In the genomic region with DNA sequence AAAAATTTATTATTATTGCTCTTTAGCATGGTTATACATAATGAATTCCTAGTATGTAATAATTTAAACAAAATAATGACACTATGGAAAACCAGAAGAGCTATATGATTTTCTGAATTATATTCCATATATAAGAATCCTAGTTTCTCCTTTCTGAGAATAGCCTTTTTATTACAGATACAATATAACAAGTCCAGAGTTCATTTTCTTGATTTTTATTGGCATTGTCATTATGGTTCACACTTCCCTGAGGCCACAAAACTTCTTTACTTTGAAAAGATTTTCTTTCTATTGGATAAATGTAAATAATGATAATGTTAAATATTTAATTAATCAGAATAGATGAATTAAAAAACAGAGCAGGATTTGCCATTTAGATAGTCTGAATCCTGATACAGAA, we compare ENCODE assay signal across 30 cellular contexts.
"Had no signal": no experiment of that assay in that cellular context is flagged by ENCODE, and none has a peak within 500 bp of the region (broad histone marks: within the 10 kb centered on the region; RNA-seq: fewer than 3 reads in every experiment).

No MANE protein-coding gene starts in this region.

- H3K27me3 ChIP-seq: neutrophil, right lobe of liver, sigmoid colon, spleen, suprapubic skin, testis, tibial artery, transverse colon, upper lobe of left lung, vagina had no signal

- ATAC-seq: naive thymus-derived CD8-positive, alpha-beta T cell; natural killer cell treated with Interleukin-12 subunit alpha and Interleukin-12 subunit beta and Interleukin-15 and Interleukin-18, amount 100 ng/mL, for 72 hours; psoas muscle; right cardiac atrium; right lobe of liver; stimulated activated memory B cell treated with anti-CD40 and anti-IgM and Interleukin-4, amounts not matched to agents 10 μg/mL and 1 μg/mL and 100 μg/mL, for 72 hours; stimulated activated naive CD8-positive, alpha-beta T cell treated with anti-CD3 and anti-CD28 coated beads, Interleukin-15, amount 100 ng/mL, for 72 hours; stimulated activated naive CD8-positive, alpha-beta T cell treated with anti-CD3 and anti-CD28 coated beads, Interleukin-15, Interleukin-2, amounts not matched to agents 100 U/mL and 50 U/mL, for 24 hours had no signal

- FAIRE-seq: urothelium cell line had no signal

- H3K4me3 ChIP-seq: psoas muscle, right lobe of liver, sigmoid colon, smooth muscle cell, spleen, suprapubic skin, testis, tibial artery, transverse colon, upper lobe of left lung, vagina had no signal

- H3K27ac ChIP-seq: neutrophil, parathyroid adenoma, psoas muscle, right lobe of liver, sigmoid colon, spleen, suprapubic skin, testis, tibial artery, transverse colon, upper lobe of left lung, vagina had no signal

- DNase-seq: naive thymus-derived CD8-positive, alpha-beta T cell; nephron progenitor cell; nucleus accumbens; posterior cingulate gyrus; psoas muscle; right cardiac atrium; right lobe of liver; sigmoid colon; spleen; stimulated activated CD4-positive, alpha-beta T cell treated with anti-CD3 and anti-CD28 coated beads, Interleukin-12 subunit alpha, Interleukin-12 subunit beta, amount 100 ng/mL, for 4 hours; stimulated activated CD4-positive, alpha-beta T cell treated with anti-CD3 and anti-CD28 coated beads, Interleukin-1b, Interleukin-23, amount 100 ng/mL, for 48 hours; stimulated activated CD4-positive, alpha-beta T cell treated with anti-CD3 and anti-CD28 coated beads, Interleukin-4, amount 100 ng/mL, for 1 hour; stimulated activated CD4-positive, alpha-beta T cell treated with anti-CD3 and anti-CD28 coated beads, Interleukin-4, amount 100 ng/mL, for 4 hours; stimulated activated CD8-positive, alpha-beta memory T cell treated with anti-CD3 and anti-CD28 coated beads, Interleukin-4, amount 100 ng/mL, for 48 hours; stimulated activated naive CD4-positive, alpha-beta T cell; stimulated activated naive CD8-positive, alpha-beta T cell treated with anti-CD3 and anti-CD28 coated beads, Interleukin-15, amount 100 ng/mL, for 72 hours; stimulated activated naive CD8-positive, alpha-beta T cell treated with anti-CD3 and anti-CD28 coated beads, Interleukin-15, Interleukin-2, amounts not matched to agents 100 U/mL and 50 U/mL, for 24 hours; substantia nigra; testis; tibial artery; transverse colon; upper lobe of left lung had no signal

- H3K4me1 ChIP-seq: parathyroid adenoma, psoas muscle, right lobe of liver, sigmoid colon, spleen, suprapubic skin, testis, tibial artery, upper lobe of left lung, vagina had no signal

- H3K9me3 ChIP-seq: neutrophil, psoas muscle, right lobe of liver, sigmoid colon, suprapubic skin, testis, tibial artery, upper lobe of left lung, vagina had no signal

- H3K36me3 ChIP-seq: neutrophil, right lobe of liver, sigmoid colon, spleen, suprapubic skin, tibial artery, transverse colon, upper lobe of left lung, vagina had no signal
